In genomic region chr6:33619166-33619565, GRCh38 we compare ENCODE assay signal across 11 cellular contexts. TPM values are rescaled to one million over a fixed set of nuclear protein-coding genes. Genes with fewer than 3 reads are reported as not detected.
DNase-seq lines count a peak whose midpoint lies in the region; ATAC-seq and TF ChIP-seq lines count a peak whose summit lies in the region.
"Had no signal": no experiment of that assay in that cellular context is flagged by ENCODE, and none has a peak within 500 bp of the region (broad histone marks: within the 10 kb centered on the region; RNA-seq: fewer than 3 reads in every experiment).

No MANE protein-coding gene starts in this region.

- no peak for TF ChIP-seq POLR2A in esophagus muscularis mucosa (IDR thresholded peaks at IDR 0.05; ENCODE audit: low read depth)

- peaks cover 0 to 49% (median 9%) of the 10 kb centered on the region in 4 donors for H3K27me3 ChIP-seq in esophagus muscularis mucosa
- H3K27me3 ChIP-seq: testis had no signal

- H3K4me1 ChIP-seq in esophagus muscularis mucosa: peaks cover 20 to 58% (median 49%) of the 10 kb centered on the region in 4 donors

- DNase-seq in activated CD4-positive, alpha-beta T cell treated with anti-CD3 and anti-CD28 coated beads for 36 hours: no peak
- DNase-seq in activated CD4-positive, alpha-beta T cell treated with anti-CD3 and anti-CD28 coated beads, Interleukin-2, amount 50 U/mL, for 48 hours: no peak
- no peak for DNase-seq in RWPE1 (ENCODE audit: low spot score)
- no peak for DNase-seq in esophagus muscularis mucosa (ENCODE audit: extremely low spot score)
- no peak for DNase-seq in NCI-H1417 treated with DMSO at 0.1 percent for 48 hours (lab: John Stamatoyannopoulos, UW)
- no peak for DNase-seq in AG08395 (ENCODE audit: low spot score)
- DNase-seq: activated CD4-positive, alpha-beta T cell treated with anti-CD3 and anti-CD28 coated beads for 1 hour; NCI-H1092 treated with DMSO at 0.1 percent for 48 hours; testis had no signal

- peak overlapping the region; percentile 84 for H3K4me3 Mint-ChIP-seq in activated CD4-positive, alpha-beta T cell treated with anti-CD3 and anti-CD28 coated beads for 36 hours
- no peak overlapping the region for H3K4me3 Mint-ChIP-seq in stimulated activated memory B cell treated with anti-CD40 and anti-IgM and Interleukin-4, amounts not matched to agents 10 μg/mL and 1 μg/mL and 100 μg/mL, for 72 hours

- POLR2A ChIA-PET in activated CD4-positive, alpha-beta T cell treated with anti-CD3 and anti-CD28 coated beads for 36 hours (lab: Charles Lee): no interaction called here
- POLR2A ChIA-PET in RWPE1 (lab: Yijun Ruan, JAX; ENCODE audit: low non-redundant PET): no interaction called here

- H3K27me3 Mint-ChIP-seq in activated CD4-positive, alpha-beta T cell treated with anti-CD3 and anti-CD28 coated beads for 36 hours: no peaks in the 10 kb centered on the region
- no peaks in the 10 kb centered on the region for H3K27me3 Mint-ChIP-seq in stimulated activated memory B cell treated with anti-CD40 and anti-IgM and Interleukin-4, amounts not matched to agents 10 μg/mL and 1 μg/mL and 100 μg/mL, for 72 hours

- H3K9me3 ChIP-seq in esophagus muscularis mucosa: no peaks in the 10 kb centered on the region
- H3K9me3 ChIP-seq: testis had no signal

- CTCF ChIA-PET in activated CD4-positive, alpha-beta T cell treated with anti-CD3 and anti-CD28 coated beads for 36 hours (lab: Charles Lee): interaction anchor here (0.6 to 4.5 kb wide), 3 partner anchors 12 to 29 kb away, joined by 3 to 22 read pairs (median 3); no protein-coding TSS in a partner anchor
- CTCF ChIA-PET in RWPE1 (lab: Yijun Ruan, JAX): no interaction called here

- ATAC-seq in activated CD4-positive, alpha-beta T cell treated with anti-CD3 and anti-CD28 coated beads for 36 hours: no peak
- ATAC-seq in stimulated activated memory B cell treated with anti-CD40 and anti-IgM and Interleukin-4, amounts not matched to agents 10 μg/mL and 1 μg/mL and 100 μg/mL, for 72 hours: no peak
- no peak for ATAC-seq in HG02759 (IDR thresholded peaks at IDR 0.05; ENCODE audit: unreplicated experiment)

- intact Hi-C loops in activated CD4-positive, alpha-beta T cell treated with anti-CD3 and anti-CD28 coated beads for 36 hours (cut with DNase I, micrococcal nuclease): no loop called here
- intact Hi-C loops in esophagus muscularis mucosa (cut with DNase I): no loop called here

- peaks cover 13% of the 10 kb centered on the region for H3K36me3 Mint-ChIP-seq in activated CD4-positive, alpha-beta T cell treated with anti-CD3 and anti-CD28 coated beads for 36 hours (ENCODE audit: low read depth)
- peaks cover 7% of the 10 kb centered on the region for H3K36me3 Mint-ChIP-seq in stimulated activated memory B cell treated with anti-CD40 and anti-IgM and Interleukin-4, amounts not matched to agents 10 μg/mL and 1 μg/mL and 100 μg/mL, for 72 hours

- H3K9me3 Mint-ChIP-seq in activated CD4-positive, alpha-beta T cell treated with anti-CD3 and anti-CD28 coated beads for 36 hours (ENCODE audit: low read depth): no peaks in the 10 kb centered on the region
- H3K9me3 Mint-ChIP-seq in stimulated activated memory B cell treated with anti-CD40 and anti-IgM and Interleukin-4, amounts not matched to agents 10 μg/mL and 1 μg/mL and 100 μg/mL, for 72 hours: no peaks in the 10 kb centered on the region

- TF ChIP-seq EP300 in esophagus muscularis mucosa (IDR thresholded peaks at IDR 0.05): no peak

- H3K27ac ChIP-seq in RWPE1 (peak overlapping the region; percentile 98), esophagus muscularis mucosa (replicated peaks in 1 of 4) (peak overlapping the region; percentile 79 to 90 (median 85))

- TF ChIP-seq CTCF in RWPE1 (conservative IDR thresholded peaks at IDR 0.05; ENCODE audit: low read depth) (no peak), esophagus muscularis mucosa (IDR thresholded peaks at IDR 0.05) (no peak)

- H3K4me3 ChIP-seq in esophagus muscularis mucosa: no peak overlapping the region

- 80% methylated on average over 2 of the region's 2 CpGs for WGBS in esophagus muscularis mucosa

- H3K4me1 Mint-ChIP-seq in activated CD4-positive, alpha-beta T cell treated with anti-CD3 and anti-CD28 coated beads for 36 hours: peaks cover 32% of the 10 kb centered on the region
- peaks cover 37% of the 10 kb centered on the region for H3K4me1 Mint-ChIP-seq in stimulated activated memory B cell treated with anti-CD40 and anti-IgM and Interleukin-4, amounts not matched to agents 10 μg/mL and 1 μg/mL and 100 μg/mL, for 72 hours

- peaks cover 0 to 6% (median 0%) of the 10 kb centered on the region in 4 donors for H3K36me3 ChIP-seq in esophagus muscularis mucosa

- no peak overlapping the region for H3K27ac Mint-ChIP-seq in activated CD4-positive, alpha-beta T cell treated with anti-CD3 and anti-CD28 coated beads for 36 hours
- H3K27ac Mint-ChIP-seq in stimulated activated memory B cell treated with anti-CD40 and anti-IgM and Interleukin-4, amounts not matched to agents 10 μg/mL and 1 μg/mL and 100 μg/mL, for 72 hours: peak overlapping the region; percentile 57

RNA-seq across cellular contexts. Expression of gene ITPR3, which starts 2.0 kb away (rescaled TPM):
- 10 to 100 TPM; 42.6 to 42.9 TPM for total RNA-seq in activated CD4-positive, alpha-beta T cell treated with anti-CD3 and anti-CD28 coated beads for 36 hours
- total RNA-seq in esophagus muscularis mucosa: 10 to 100 TPM; 12.1 to 24.9 (median 20.5) TPM

RNA-seq across cellular contexts. Expression of gene BAK1, which starts 39.1 kb away (rescaled TPM):
- 10 to 100 TPM; 37.0 to 43.3 TPM for total RNA-seq in activated CD4-positive, alpha-beta T cell treated with anti-CD3 and anti-CD28 coated beads for 36 hours
- 10 to 100 TPM in 3 of 4 donors, 1 to 10 TPM in 1; 9.9 to 13.1 (median 11.7) TPM for total RNA-seq in esophagus muscularis mucosa
